Comparison of ENCODE assay signal across 9 cellular contexts in the genomic region with DNA sequence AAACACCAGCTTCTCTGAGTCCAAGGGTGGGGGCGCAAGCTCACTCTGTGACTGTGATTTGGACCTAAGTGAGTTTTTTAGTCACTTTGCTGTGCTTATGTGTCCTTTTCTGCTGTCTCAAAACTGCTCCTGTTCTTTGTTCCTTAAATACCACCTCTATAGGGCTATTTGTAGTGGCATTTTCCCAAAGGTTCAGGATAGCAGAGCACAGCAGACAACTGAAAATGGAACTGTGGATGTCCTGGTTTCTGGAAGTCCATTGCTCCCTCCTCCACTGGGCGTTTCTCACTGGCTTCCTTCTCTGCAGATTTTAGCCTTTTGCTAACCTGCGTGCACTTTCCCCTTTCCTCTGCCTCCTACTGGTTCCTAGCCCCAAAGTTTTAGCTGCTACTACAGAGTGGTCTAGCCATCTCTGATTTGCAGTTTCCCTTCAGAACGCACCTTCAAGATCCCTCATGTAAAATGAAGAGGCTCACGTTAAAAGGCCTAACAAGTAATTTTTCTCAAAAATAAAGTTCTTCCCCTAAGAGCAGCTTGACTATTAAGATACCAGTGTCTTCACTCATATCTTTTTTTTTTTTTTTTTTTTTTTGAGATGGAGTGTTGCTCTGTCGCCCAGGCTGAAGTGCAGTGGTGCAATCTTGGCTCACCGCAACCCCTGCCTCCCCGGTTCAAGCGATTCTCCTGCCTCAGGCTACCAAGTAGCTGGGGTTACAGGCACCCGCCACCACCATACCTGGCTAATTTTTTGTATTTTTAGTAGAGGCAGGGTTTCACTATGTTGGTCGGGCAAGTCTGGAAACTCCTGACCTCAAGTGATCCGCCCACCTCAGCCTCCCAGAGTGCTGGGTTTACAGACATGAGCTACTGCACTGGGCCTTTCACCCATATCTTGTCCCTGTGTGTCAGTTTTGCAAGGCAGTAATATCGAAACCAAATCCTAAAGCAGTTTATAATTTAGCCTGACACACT. TPM values are rescaled to one million over a fixed set of nuclear protein-coding genes. Genes with fewer than 3 reads are reported as not detected.
DNase-seq lines count a peak whose midpoint lies in the region; ATAC-seq and TF ChIP-seq lines count a peak whose summit lies in the region.
"Had no signal": no experiment of that assay in that cellular context is flagged by ENCODE, and none has a peak within 500 bp of the region (broad histone marks: within the 10 kb centered on the region; RNA-seq: fewer than 3 reads in every experiment).

No MANE protein-coding gene starts in this region.

- H3K27me3 Mint-ChIP-seq in CD4-positive, alpha-beta T cell: no peaks in the 10 kb centered on the region

- POLR2A ChIA-PET in CD4-positive, alpha-beta T cell (lab: Charles Lee): interaction anchor here (1.1 kb wide), 1 partner anchor 20 kb away, joined by 3 read pairs; no protein-coding TSS in a partner anchor

- no peak for TF ChIP-seq CTCF in esophagus muscularis mucosa (IDR thresholded peaks at IDR 0.05)
- TF ChIP-seq CTCF in CD4-positive, alpha-beta T cell (IDR thresholded peaks at IDR 0.05): no peak
- no peak for TF ChIP-seq CTCF in stomach (IDR thresholded peaks at IDR 0.05)

- peak; percentile 30 for DNase-seq in CD1c-positive myeloid dendritic cell (ENCODE audit: extremely low spot score)
- no peak for DNase-seq in esophagus muscularis mucosa (ENCODE audit: extremely low spot score)
- DNase-seq in CD4-positive, alpha-beta T cell: no peak
- DNase-seq in stomach: no peak
- no peak for DNase-seq in NCI-H1105 (lab: John Stamatoyannopoulos, UW)
- no peak for DNase-seq in caudate nucleus (lab: John Stamatoyannopoulos, UW)
- DNase-seq: DMS 273 treated with DMSO at 0.1 percent for 48 hours had no signal

- no peak for TF ChIP-seq POLR2A in esophagus muscularis mucosa (IDR thresholded peaks at IDR 0.05; ENCODE audit: low read depth)
- TF ChIP-seq POLR2A in stomach (IDR thresholded peaks at IDR 0.05): no peak

- no peak overlapping the region for H3K27ac Mint-ChIP-seq in CD4-positive, alpha-beta T cell

- no peak overlapping the region for H3K4me3 Mint-ChIP-seq in CD4-positive, alpha-beta T cell

- H3K27ac ChIP-seq in esophagus muscularis mucosa (replicated peaks in 1 of 4) (peak overlapping the region; percentile 36 to 72 (median 66)), stomach (no peak overlapping the region), caudate nucleus (ENCODE audit: low read depth, low read length) (no peak overlapping the region)
- H3K27ac ChIP-seq in CD4-positive, alpha-beta T cell (ENCODE audit: low read depth, low read length): no peak overlapping the region

- TF ChIP-seq EP300 in esophagus muscularis mucosa (IDR thresholded peaks at IDR 0.05): no peak
- no peak for TF ChIP-seq EP300 in stomach (IDR thresholded peaks at IDR 0.05)

- H3K4me1 ChIP-seq in esophagus muscularis mucosa (peaks cover 0 to 56% (median 53%) of the 10 kb centered on the region in 4 donors), stomach (peaks cover 0 to 69% (median 29%) of the 10 kb centered on the region in 4 donors)

- H3K9me3 Mint-ChIP-seq in CD4-positive, alpha-beta T cell: no peaks in the 10 kb centered on the region

- no peak overlapping the region for H3K4me3 ChIP-seq in esophagus muscularis mucosa
- no peak overlapping the region for H3K4me3 ChIP-seq in stomach

- H3K36me3 ChIP-seq in esophagus muscularis mucosa (peaks cover 10 to 25% (median 20%) of the 10 kb centered on the region in 4 donors), stomach (peaks cover 0 to 27% (median 21%) of the 10 kb centered on the region in 4 donors)

- peaks cover 43% of the 10 kb centered on the region for H3K36me3 Mint-ChIP-seq in CD4-positive, alpha-beta T cell (ENCODE audit: low read depth)

- H3K27me3 ChIP-seq in esophagus muscularis mucosa (no peaks in the 10 kb centered on the region), stomach (no peaks in the 10 kb centered on the region)
- H3K27me3 ChIP-seq in CD4-positive, alpha-beta T cell (ENCODE audit: control insufficient read depth, insufficient read depth, low read length): no peaks in the 10 kb centered on the region

- intact Hi-C loops in esophagus muscularis mucosa (cut with DNase I): no loop called here
- intact Hi-C loops in CD4-positive, alpha-beta T cell (cut with DNase I, micrococcal nuclease): no loop called here
- intact Hi-C loops in stomach (cut with DNase I; ENCODE audit: low total_unique reads): no loop called here

- peaks cover 4% of the 10 kb centered on the region for H3K4me1 Mint-ChIP-seq in CD4-positive, alpha-beta T cell (ENCODE audit: low read depth)

- CTCF ChIA-PET in CD4-positive, alpha-beta T cell (lab: Charles Lee): no interaction called here

- 82% methylated on average over 13 of the region's 13 CpGs for WGBS in esophagus muscularis mucosa
- WGBS in stomach, 5 donors: 76 to 83% (median 81%) methylated on average over 13 of the region's 13 CpGs

- ATAC-seq in GM19397 (IDR thresholded peaks at IDR 0.05; ENCODE audit: unreplicated experiment) (peak; percentile 92), HG03196 (IDR thresholded peaks at IDR 0.05; ENCODE audit: unreplicated experiment) (peak; percentile 96)
- ATAC-seq in CD4-positive, alpha-beta T cell (ENCODE audit: poor library complexity): no peak

- H3K9me3 ChIP-seq in esophagus muscularis mucosa (no peaks in the 10 kb centered on the region), stomach (no peaks in the 10 kb centered on the region)
- H3K9me3 ChIP-seq in CD4-positive, alpha-beta T cell (ENCODE audit: control insufficient read depth, low read length): no peaks in the 10 kb centered on the region

RNA-seq across cellular contexts. Expression of gene BLVRA, which starts 25.8 kb away (rescaled TPM):
- total RNA-seq in esophagus muscularis mucosa: 100 to 1,000 TPM in 1 of 4 donors, 10 to 100 TPM in 3; 84.8 to 102 (median 92.8) TPM
- total RNA-seq in CD4-positive, alpha-beta T cell: 10 to 100 TPM; 15.7 TPM
- total RNA-seq in stomach: 10 to 100 TPM; 15.2 to 52.7 (median 33.5) TPM
- polyA plus RNA-seq in stomach: 10 to 100 TPM; 44.6 to 67.1 (median 48.3) TPM

RNA-seq across cellular contexts. Expression of gene COA1, which starts 55.0 kb away (rescaled TPM):
- 10 to 100 TPM; 26.1 to 49.0 (median 30.9) TPM for total RNA-seq in esophagus muscularis mucosa
- total RNA-seq in CD4-positive, alpha-beta T cell: 10 to 100 TPM; 78.9 to 80.7 TPM
- total RNA-seq in stomach: 100 to 1,000 TPM in 1 of 5 donors, 10 to 100 TPM in 4; 13.9 to 184 (median 95.3) TPM
- 10 to 100 TPM; 44.7 to 55.1 (median 46.6) TPM for polyA plus RNA-seq in stomach

Comparison
In these comparisons a context has a peak if more than half of its experiments do, and no peak if none do; other contexts are left out.
1. H3K27ac ChIP-seq: peak in esophagus muscularis mucosa (4 of 4); none in CD4-positive, alpha-beta T cell (single experiment), stomach (0 of 5) and caudate nucleus (single experiment).